In the genomic region with DNA sequence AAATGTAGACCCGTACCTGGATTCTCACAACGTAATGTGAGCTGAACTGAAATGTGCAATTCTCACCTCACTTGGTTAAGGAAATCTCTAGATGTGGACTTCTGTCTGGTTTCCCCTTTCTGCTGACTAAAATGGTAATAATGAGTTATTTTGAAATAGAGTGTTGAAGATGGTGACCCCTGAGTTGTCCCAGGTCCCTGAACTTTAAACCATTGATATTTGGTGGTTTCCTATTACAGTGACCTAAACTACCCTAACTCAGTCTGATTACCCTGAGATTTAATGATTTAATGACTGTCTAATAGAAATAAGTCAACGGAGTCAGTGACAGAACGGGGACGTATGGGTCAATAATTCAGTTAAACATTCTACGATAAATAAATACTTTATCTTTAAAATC, we compare ENCODE assay signal across 34 cellular contexts.
"Had no signal": no experiment of that assay in that cellular context is flagged by ENCODE, and none has a peak within 500 bp of the region (broad histone marks: within the 10 kb centered on the region; RNA-seq: fewer than 3 reads in every experiment).

No MANE protein-coding gene starts in this region.

- H3K4me3 ChIP-seq: MG63 had no signal

- H3K36me3 ChIP-seq: MG63 had no signal

- DNase-seq: Karpas-422, Kasumi-1, MG63, MM.1S, MV-4-11, NCI-H1048, NCI-H1092, NCI-H1092 treated with DMSO at 0.1 percent for 48 hours, NCI-H1105, NCI-H1105 treated with DMSO at 0.1 percent for 48 hours, NCI-H1417, NCI-H1417 treated with DMSO at 0.1 percent for 48 hours, NCI-H1436, NCI-H1436 treated with DMSO at 0.1 percent for 48 hours, NCI-H146, NCI-H1694, NCI-H1694 treated with DMSO at 0.1 percent for 48 hours, NCI-H187, NCI-H187 treated with DMSO at 0.1 percent for 48 hours, NCI-H1930, NCI-H2029, NCI-H2029 treated with DMSO at 0.1 percent for 48 hours, NCI-H2081, NCI-H2081 treated with DMSO at 0.1 percent for 48 hours, NCI-H2107, NCI-H2171, NCI-H2171 treated with DMSO at 0.1 percent for 48 hours, NCI-H2227 treated with DMSO at 0.1 percent for 48 hours, NCI-H226, NCI-H345, NCI-H446, NCI-H446 treated with DMSO at 0.1 percent for 48 hours, NCI-H510A, NCI-H510A treated with DMSO at 0.1 percent for 48 hours had no signal

- H3K27me3 ChIP-seq: MG63 had no signal

- H3K9me3 ChIP-seq: MG63 had no signal
